ENCODE assay signal across 12 cellular contexts in genomic region chr17:54754560-54754959, GRCh38.
DNase-seq lines count a peak whose midpoint lies in the region; ATAC-seq, FAIRE-seq and TF ChIP-seq lines count a peak whose summit lies in the region.
"Had no signal": no experiment of that assay in that cellular context is flagged by ENCODE, and none has a peak within 500 bp of the region (broad histone marks: within the 10 kb centered on the region; RNA-seq: fewer than 3 reads in every experiment).

No MANE protein-coding gene starts in this region.

- H3K9ac ChIP-seq in Karpas-422 (ENCODE audit: low read length) (no peak overlapping the region), K562 (ENCODE audit: insufficient read depth in 1 of 2, low read depth in 2 of 2, low read length in 2 of 2) (no peak overlapping the region)

- TF ChIP-seq EP300 in A549 (IDR thresholded peaks at IDR 0.05), result no peak
- no peak for TF ChIP-seq EP300 in K562 (IDR thresholded peaks at IDR 0.05; ENCODE audit: low read length)

- H2AFZ ChIP-seq in Karpas-422 (ENCODE audit: low read length) (no peak overlapping the region), K562 (ENCODE audit: low read depth, low read length) (no peak overlapping the region)

- H3K9me3 ChIP-seq in A549 (no peaks in the 10 kb centered on the region), DOHH2 (ENCODE audit: control insufficient read depth, insufficient read depth, low read length) (no peaks in the 10 kb centered on the region), Karpas-422 (ENCODE audit: low read length) (no peaks in the 10 kb centered on the region), K562 (replicated peaks; ENCODE audit: control insufficient read depth, insufficient read depth, low read depth, low read length) (no peaks in the 10 kb centered on the region), mucosa of descending colon (no peaks in the 10 kb centered on the region)
- H3K9me3 ChIP-seq: ascending aorta had no signal

- intact Hi-C loops in K562 (cut with micrococcal nuclease) (no loop called here), mucosa of descending colon (cut with DNase I, micrococcal nuclease) (no loop called here)

- H3K9me1 ChIP-seq in K562 (ENCODE audit: control insufficient read depth, insufficient read depth, low read length), result no peaks in the 10 kb centered on the region

- H4K20me1 ChIP-seq in DOHH2 (ENCODE audit: control insufficient read depth, insufficient read depth, low read depth, low read length) (no peaks in the 10 kb centered on the region), Karpas-422 (ENCODE audit: insufficient read depth, low read depth, low read length) (no peaks in the 10 kb centered on the region), K562 (replicated peaks; ENCODE audit: control insufficient read depth, insufficient read depth, low read length) (no peaks in the 10 kb centered on the region)

- H3K4me3 ChIP-seq in A549 (no peak overlapping the region), DOHH2 (ENCODE audit: low read length) (no peak overlapping the region), Karpas-422 (ENCODE audit: low read length) (no peak overlapping the region), K562 (no peak overlapping the region), mucosa of descending colon (no peak overlapping the region)
- H3K4me3 ChIP-seq: ascending aorta, esophagus muscularis mucosa had no signal

- no peaks in the 10 kb centered on the region for H3F3A ChIP-seq in DOHH2 (ENCODE audit: control insufficient read depth, insufficient read depth)

- in situ Hi-C loops in K562 (cut with MboI), result no loop called here

- H3K27me3 ChIP-seq in DOHH2 (ENCODE audit: control insufficient read depth, low read length) (no peaks in the 10 kb centered on the region), Karpas-422 (ENCODE audit: low read length) (no peaks in the 10 kb centered on the region), K562 (ENCODE audit: control insufficient read depth in 2 of 2, insufficient read depth in 2 of 2, low read length in 2 of 2) (no peaks in the 10 kb centered on the region)
- H3K27me3 ChIP-seq: ascending aorta, esophagus muscularis mucosa had no signal

- H3K36me3 ChIP-seq in DOHH2 (ENCODE audit: control insufficient read depth, low read length) (no peaks in the 10 kb centered on the region), Karpas-422 (ENCODE audit: insufficient read depth, low read length) (no peaks in the 10 kb centered on the region), K562 (ENCODE audit: control insufficient read depth, insufficient read depth, low read length) (no peaks in the 10 kb centered on the region), mucosa of descending colon (ENCODE audit: low read depth) (no peaks in the 10 kb centered on the region)
- H3K36me3 ChIP-seq: ascending aorta, esophagus muscularis mucosa had no signal

- WGBS in A549 (ENCODE audit: missing lambda C conversion rate), result 53% methylated on average over 9 of the region's 15 CpGs
- WGBS in K562 (ENCODE audit: insufficient coverage, low coverage, missing lambda C conversion rate), result 12% methylated on average over 15 of the region's 15 CpGs

- no TSS peak for BruUV-seq in K562 (replicated peaks; lab: Mats Ljungman, UMichigan)

- peak in 1 of 2 experiments; percentile 92; a peak in 3 of 6 replicates for ATAC-seq in A549
- peak; percentile 88 for ATAC-seq in K562
- no peak for ATAC-seq in GM18519 (IDR thresholded peaks at IDR 0.05; ENCODE audit: low FRiP score, unreplicated experiment)
- no peak for ATAC-seq in mucosa of descending colon

- H3K4me2 ChIP-seq in A549 (no peak overlapping the region), DOHH2 (ENCODE audit: low read length) (no peak overlapping the region), Karpas-422 (ENCODE audit: low read depth, low read length, poor library complexity, severe bottlenecking) (no peak overlapping the region), K562 (ENCODE audit: insufficient read depth, low read length) (no peak overlapping the region)

- POLR2A ChIA-PET in A549 (lab: Yijun Ruan, JAX) (no interaction called here), K562 (lab: Yijun Ruan, JAX) (interaction anchor here (0.9 kb wide), 1 partner anchor 11 kb away, joined by 3 read pairs; no protein-coding TSS in a partner anchor)

- no peaks in the 10 kb centered on the region for H3K79me2 ChIP-seq in DOHH2 (ENCODE audit: control insufficient read depth, low read length)
- H3K79me2 ChIP-seq in Karpas-422 (ENCODE audit: low read length), result no peaks in the 10 kb centered on the region
- H3K79me2 ChIP-seq in K562 (ENCODE audit: control insufficient read depth, insufficient read depth, low read length), result no peaks in the 10 kb centered on the region

- CTCF ChIA-PET in A549 (lab: Yijun Ruan, JAX) (interaction anchor here (0.6 to 1.1 kb wide), 4 partner anchors 9 to 89 kb away, joined by 3 to 4 read pairs (median 3); no protein-coding TSS in a partner anchor), K562 (lab: Yijun Ruan, JAX; ENCODE audit: low intra/inter-chr PET ratio) (no interaction called here)

- H3K9me2 ChIP-seq in DOHH2 (replicated peaks; ENCODE audit: control insufficient read depth, low read length) (no peaks in the 10 kb centered on the region; the same call in 1 of the 2 replicates), Karpas-422 (replicated peaks; ENCODE audit: insufficient read depth, low read length) (no peaks in the 10 kb centered on the region)

- TF ChIP-seq CTCF in A549 (IDR thresholded peaks at IDR 0.05) (0 out of 3 replicates have a peak, but pooled peaks have one; percentile 19), DOHH2 (IDR thresholded peaks at IDR 0.05; ENCODE audit: low read depth, low read length, poor library complexity, severe bottlenecking) (peak; percentile 69), K562 (IDR thresholded peaks at IDR 0.05 in 2 of 3, conservative IDR thresholded peaks at IDR 0.05 in 1 of 3; ENCODE audit: insufficient read depth in 2 of 3, low read depth in 1 of 3, low read length in 3 of 3) (peak; percentile 43 to 72 (median 48); a peak in 5 of 6 replicates), mucosa of descending colon (IDR thresholded peaks at IDR 0.05) (no peak)

- DNase-seq in A549 (ENCODE audit: low read depth in 1 of 2, low spot score in 1 of 2) (peak in 1 of 2 experiments; percentile 29), Karpas-422 (peak; percentile 77), K562 (ENCODE audit: extremely low read depth in 1 of 4, low spot score in 3 of 4) (peak; percentile 35 to 47 (median 43)), NCI-H2196 treated with DMSO at 0.1 percent for 48 hours (lab: John Stamatoyannopoulos, UW; ENCODE audit: unreplicated experiment) (no peak), hippocampal formation (lab: John Stamatoyannopoulos, UW) (no peak), mucosa of descending colon (no peak)
- DNase-seq: NCI-H2227 treated with DMSO at 0.1 percent for 48 hours; stimulated activated naive CD4-positive, alpha-beta T cell had no signal

- FAIRE-seq in A549 (lab: Jason Lieb, UNC) (no peak), K562 (lab: Jason Lieb, UNC) (no peak)

- no peaks in the 10 kb centered on the region for H3K4me1 ChIP-seq in A549
- no peaks in the 10 kb centered on the region for H3K4me1 ChIP-seq in DOHH2 (ENCODE audit: control insufficient read depth, low read length)
- H3K4me1 ChIP-seq in Karpas-422 (ENCODE audit: low read length), result no peaks in the 10 kb centered on the region
- H3K4me1 ChIP-seq in K562 (replicated peaks in 1 of 2; ENCODE audit: control insufficient read depth in 2 of 2, insufficient read depth in 2 of 2, low read length in 2 of 2), result peaks cover 0 to 3% of the 10 kb centered on the region in 2 experiments; a peak in 1 of 5 replicates
- H3K4me1 ChIP-seq in mucosa of descending colon (ENCODE audit: low read depth), result no peaks in the 10 kb centered on the region
- H3K4me1 ChIP-seq: ascending aorta, esophagus muscularis mucosa had no signal

- TF ChIP-seq RAD21 in A549 (conservative IDR thresholded peaks at IDR 0.05 in 1 of 2, IDR thresholded peaks at IDR 0.05 in 1 of 2), result peak in 1 of 2 experiments; percentile 28; a peak in 2 of 5 replicates
- peak; percentile 11 to 56; a peak in 2 of 4 replicates for TF ChIP-seq RAD21 in K562 (CRISPR knock-in tag; conservative IDR thresholded peaks at IDR 0.05 in 1 of 2, IDR thresholded peaks at IDR 0.05 in 1 of 2)

- H3K27ac ChIP-seq in A549 (no peak overlapping the region), DOHH2 (ENCODE audit: low read depth, low read length) (no peak overlapping the region), Karpas-422 (ENCODE audit: low read length) (no peak overlapping the region), K562 (ENCODE audit: extremely low read depth, low read depth, low read length) (no peak overlapping the region)
- H3K27ac ChIP-seq: ascending aorta, esophagus muscularis mucosa had no signal

- TF ChIP-seq POLR2A in A549 (IDR thresholded peaks at IDR 0.05; ENCODE audit: low read length) (no peak), K562 (conservative IDR thresholded peaks at IDR 0.05) (no peak)

TF ChIP-seq in A549, 52 proteins besides CTCF, POLR2A, EP300 and RAD21:
- TF ChIP-seq, protein P1, sequence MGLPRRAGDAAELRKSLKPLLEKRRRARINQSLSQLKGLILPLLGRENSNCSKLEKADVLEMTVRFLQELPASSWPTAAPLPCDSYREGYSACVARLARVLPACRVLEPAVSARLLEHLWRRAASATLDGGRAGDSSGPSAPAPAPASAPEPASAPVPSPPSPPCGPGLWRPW (IDR thresholded peaks at IDR 0.05), result no peak
- TF ChIP-seq EHF (CRISPR knock-in tag; IDR thresholded peaks at IDR 0.05) (no peak), JUN (IDR thresholded peaks at IDR 0.05) (no peak), MYC (IDR thresholded peaks at IDR 0.05; ENCODE audit: borderline replicate concordance, low read length) (no peak), RNF2 (IDR thresholded peaks at IDR 0.05; ENCODE audit: borderline replicate concordance, low read depth) (no peak), ESRRA (IDR thresholded peaks at IDR 0.05; ENCODE audit: borderline replicate concordance, low read length) (no peak), HEYL (CRISPR knock-in tag; IDR thresholded peaks at IDR 0.05) (no peak)

TF ChIP-seq in K562, 482 proteins besides CTCF, POLR2A, EP300 and RAD21:
- TF ChIP-seq SPI1 (IDR thresholded peaks at IDR 0.05; ENCODE audit: borderline replicate concordance, low read depth, low read length), result no peak
- TF ChIP-seq ZNF12 (CRISPR knock-in tag; IDR thresholded peaks at IDR 0.05), result no peak
- peak; percentile 49 for TF ChIP-seq SMC3 (conservative IDR thresholded peaks at IDR 0.05; ENCODE audit: insufficient read depth, low read depth, low read length)
- TF ChIP-seq YY1 (IDR thresholded peaks at IDR 0.05; ENCODE audit: borderline replicate concordance in 1 of 3, control insufficient read depth in 1 of 3, extremely low read depth in 1 of 3, insufficient read depth in 3 of 3, insufficient read length in 1 of 3, insufficient replicate concordance in 2 of 3, low read depth in 1 of 3, low read length in 2 of 3), result peak in 1 of 3 experiments; percentile 29

Comparison
In these comparisons a context has a peak if more than half of its experiments do, and no peak if none do; other contexts are left out.
1. DNase-seq: peak in Karpas-422 (single experiment) and K562 (4 of 4); none in NCI-H2196 treated with DMSO at 0.1 percent for 48 hours (single experiment), hippocampal formation (0 of 2) and mucosa of descending colon (0 of 3).
2. Of the 35 proteins assayed by ChIP-seq in both K562 and A549: peak only in K562: SMC3; only in A549: none; in both: CTCF; in neither: 32; mixed calls (peak in some experiments, not most) for 1.